ENCODE assay signal across 8 cellular contexts in the genomic region with DNA sequence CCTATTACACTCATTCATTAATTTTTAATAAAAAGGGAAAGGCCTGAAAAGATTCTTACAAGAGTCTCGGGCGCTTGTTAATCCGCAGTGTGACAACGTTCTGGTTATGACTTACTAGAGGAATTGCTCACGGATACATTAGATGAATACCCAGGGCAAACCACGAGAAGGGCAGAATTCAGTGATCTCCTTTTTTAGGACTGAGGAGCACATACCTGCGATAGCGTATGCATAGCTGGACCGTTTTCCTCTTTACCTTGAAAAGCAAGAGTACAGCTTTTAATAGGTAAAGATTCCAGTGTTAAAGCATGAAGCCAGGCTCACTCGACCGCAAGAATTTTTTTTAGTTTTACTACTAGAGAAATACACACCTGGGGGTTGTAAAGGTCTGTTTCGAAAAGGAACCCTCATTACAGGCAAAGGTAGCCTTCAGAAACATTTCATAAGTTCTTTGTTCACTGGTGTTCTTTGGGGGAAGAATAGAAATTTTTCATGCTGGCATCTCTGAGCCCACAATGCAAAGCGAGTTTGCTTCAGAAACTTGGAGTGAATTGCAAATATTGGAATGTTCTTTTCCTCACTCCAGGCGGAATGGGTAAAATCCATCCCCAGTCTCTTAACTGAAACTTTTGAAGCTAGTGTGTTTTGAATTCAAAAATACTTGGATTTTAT. TPM values are rescaled to one million over a fixed set of nuclear protein-coding genes. Genes with fewer than 3 reads are reported as not detected.
DNase-seq lines count a peak whose midpoint lies in the region; ATAC-seq and TF ChIP-seq lines count a peak whose summit lies in the region.

No MANE protein-coding gene starts in this region.

- peaks cover 29% of the 10 kb centered on the region for H3F3A ChIP-seq in SU-DHL-6 (ENCODE audit: insufficient read depth)

- TF ChIP-seq CTCF in SU-DHL-6 (IDR thresholded peaks at IDR 0.05; ENCODE audit: insufficient read depth, low read length, poor library complexity, severe bottlenecking) (no peak), prostate gland (IDR thresholded peaks at IDR 0.05) (no peak)

- H3K4me3 ChIP-seq in SU-DHL-6 (ENCODE audit: insufficient read depth, low read length, poor library complexity, severe bottlenecking) (peak overlapping the region; percentile 92), prostate gland (peak overlapping the region; percentile 85 to 97)

- 3% methylated on average over 14 of the region's 14 CpGs for WGBS in prostate gland

- intact Hi-C loops in prostate gland (cut with DNase I): no loop called here

- ATAC-seq in HG02610 (IDR thresholded peaks at IDR 0.05; ENCODE audit: unreplicated experiment) (peak; percentile 29), HG03469 (IDR thresholded peaks at IDR 0.05; ENCODE audit: unreplicated experiment) (no peak)

- no peaks in the 10 kb centered on the region for H3K9me3 ChIP-seq in SU-DHL-6 (ENCODE audit: insufficient read depth, low read length)
- H3K9me3 ChIP-seq in prostate gland: no peaks in the 10 kb centered on the region

- H3K9ac ChIP-seq in SU-DHL-6 (ENCODE audit: low read length): peak overlapping the region; percentile 99

- H3K4me2 ChIP-seq in SU-DHL-6 (ENCODE audit: low read depth, low read length, poor library complexity, severe bottlenecking): peak overlapping the region; percentile 89

- H3K4me1 ChIP-seq in prostate gland (replicated peaks): peaks cover 5% of the 10 kb centered on the region

- DNase-seq in NCI-H2029 treated with DMSO at 0.1 percent for 48 hours (lab: John Stamatoyannopoulos, UW) (peak; percentile 76), NCI-H2029 (lab: John Stamatoyannopoulos, UW) (no peak), fibroblast of gingiva (ENCODE audit: low read depth) (peak; percentile 37), prostate gland (ENCODE audit: low spot score) (no peak), HCEC 1CT (no peak)

- peaks cover 21% of the 10 kb centered on the region; the same call in 1 of the 2 replicates for H3K36me3 ChIP-seq in SU-DHL-6 (ENCODE audit: low read length)
- H3K36me3 ChIP-seq in prostate gland: no peaks in the 10 kb centered on the region

- H4K20me1 ChIP-seq in SU-DHL-6 (ENCODE audit: low read depth, low read length): peaks cover 42% of the 10 kb centered on the region

- peak overlapping the region; percentile 90 for H3K27ac ChIP-seq in SU-DHL-6 (ENCODE audit: low read depth, low read length)
- H3K27ac ChIP-seq in prostate gland: peak overlapping the region; percentile 99 to 100

- H3K79me2 ChIP-seq in SU-DHL-6 (ENCODE audit: insufficient read depth, low read length): peaks cover 58% of the 10 kb centered on the region

- H2AFZ ChIP-seq in SU-DHL-6 (ENCODE audit: low read depth, low read length, severe bottlenecking): no peak overlapping the region

- H3K9me2 ChIP-seq in SU-DHL-6 (replicated peaks; ENCODE audit: insufficient read depth, low read length): no peaks in the 10 kb centered on the region

- no peak for TF ChIP-seq POLR2A in prostate gland (IDR thresholded peaks at IDR 0.05)

- H3K27me3 ChIP-seq in SU-DHL-6 (ENCODE audit: low read length) (no peaks in the 10 kb centered on the region), prostate gland (replicated peaks; ENCODE audit: insufficient read depth) (no peaks in the 10 kb centered on the region)

RNA-seq across cellular contexts. Expression of gene MAPK1IP1L, which starts 0.9 kb away (rescaled TPM):
- total RNA-seq in prostate gland: 100 to 1,000 TPM in 1 of 2 donors, 10 to 100 TPM in 1; 51.3 to 137 TPM

RNA-seq across cellular contexts. Expression of gene SOCS4, which starts 25.4 kb away (rescaled TPM):
- total RNA-seq in prostate gland: 1 to 10 TPM; 8.2 to 9.7 TPM

RNA-seq across cellular contexts. Expression of gene WDHD1, which starts 25.5 kb away (rescaled TPM):
- total RNA-seq in prostate gland: 1 to 10 TPM; 3.0 to 5.1 TPM

Comparison
In these comparisons a context has a peak if more than half of its experiments do, and no peak if none do; other contexts are left out.
1. DNase-seq: peak in NCI-H2029 treated with DMSO at 0.1 percent for 48 hours (single experiment) and fibroblast of gingiva (single experiment); none in NCI-H2029 (single experiment), prostate gland (single experiment) and HCEC 1CT (single experiment).